In genomic region chr12:122499991-122500684, GRCh38 we compare ENCODE assay signal across 1 cellular context.
TF ChIP-seq lines count a peak whose summit lies in the region.

No MANE protein-coding gene starts in this region.

TF ChIP-seq in K562, 482 proteins besides CTCF, POLR2A, EP300 and RAD21 (continued from another document):
- peak; percentile 49 for TF ChIP-seq USF1 (CRISPR knock-in tag; IDR thresholded peaks at IDR 0.05)
- peak; percentile 95 for TF ChIP-seq ZNF511 (CRISPR knock-in tag; IDR thresholded peaks at IDR 0.05)
- peak; percentile 11; the same call in 1 of the 2 replicates for TF ChIP-seq NCOA1 (IDR thresholded peaks at IDR 0.05; ENCODE audit: low read depth)
- 0 out of 2 replicates have a peak, but pooled peaks have one; percentile 18 for TF ChIP-seq ETV1 (tag; conservative IDR thresholded peaks at IDR 0.05; ENCODE audit: low read depth)
- no peak for TF ChIP-seq SRSF1 (IDR thresholded peaks at IDR 0.05; ENCODE audit: low read depth, low read length)
- peak; percentile 11 for TF ChIP-seq CHD1 (IDR thresholded peaks at IDR 0.05; ENCODE audit: low read length)
- no peak for TF ChIP-seq ID3 (CRISPR knock-in tag; IDR thresholded peaks at IDR 0.05)
- TF ChIP-seq ID3 (tag; IDR thresholded peaks at IDR 0.05): 0 out of 2 replicates have a peak, but pooled peaks have one; percentile 39
- no peak for TF ChIP-seq MTA1 (IDR thresholded peaks at IDR 0.05; ENCODE audit: borderline replicate concordance)
- TF ChIP-seq IRF9 (tag; IDR thresholded peaks at IDR 0.05): 0 out of 2 replicates have a peak, but pooled peaks have one; percentile 50
- TF ChIP-seq FOXK2 (conservative IDR thresholded peaks at IDR 0.05 in 1 of 2, IDR thresholded peaks at IDR 0.05 in 1 of 2; ENCODE audit: low read depth in 2 of 2): peak; percentile 42 to 46; a peak in 2 of 4 replicates
- TF ChIP-seq SAP30 (IDR thresholded peaks at IDR 0.05; ENCODE audit: borderline replicate concordance, insufficient read depth, low read depth, low read length, poor library complexity, severe bottlenecking): peak; percentile 8
- TF ChIP-seq C11orf30 (IDR thresholded peaks at IDR 0.05; ENCODE audit: low read depth): peak; percentile 33; the same call in 1 of the 2 replicates
- TF ChIP-seq SRSF9 (IDR thresholded peaks at IDR 0.05; ENCODE audit: borderline replicate concordance, low read depth, low read length): no peak
- no peak for TF ChIP-seq ATF1 (CRISPR knock-in tag; IDR thresholded peaks at IDR 0.05)
- TF ChIP-seq ATF1 (tag; IDR thresholded peaks at IDR 0.05): peak; percentile 48
- TF ChIP-seq, protein P1, sequence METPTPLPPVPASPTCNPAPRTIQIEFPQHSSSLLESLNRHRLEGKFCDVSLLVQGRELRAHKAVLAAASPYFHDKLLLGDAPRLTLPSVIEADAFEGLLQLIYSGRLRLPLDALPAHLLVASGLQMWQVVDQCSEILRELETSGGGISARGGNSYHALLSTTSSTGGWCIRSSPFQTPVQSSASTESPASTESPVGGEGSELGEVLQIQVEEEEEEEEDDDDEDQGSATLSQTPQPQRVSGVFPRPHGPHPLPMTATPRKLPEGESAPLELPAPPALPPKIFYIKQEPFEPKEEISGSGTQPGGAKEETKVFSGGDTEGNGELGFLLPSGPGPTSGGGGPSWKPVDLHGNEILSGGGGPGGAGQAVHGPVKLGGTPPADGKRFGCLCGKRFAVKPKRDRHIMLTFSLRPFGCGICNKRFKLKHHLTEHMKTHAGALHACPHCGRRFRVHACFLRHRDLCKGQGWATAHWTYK (CRISPR knock-in tag; IDR thresholded peaks at IDR 0.05): peak; percentile 31; the same call in 1 of the 2 replicates
- TF ChIP-seq TAF1 (IDR thresholded peaks at IDR 0.05; ENCODE audit: control insufficient read depth, extremely low read depth, insufficient read depth, low read length, severe bottlenecking): peak; percentile 29
- peak; percentile 45 for TF ChIP-seq TBP (optimal IDR thresholded peaks at IDR 0.05; ENCODE audit: low read depth, low read length)
- peak; percentile 55 for TF ChIP-seq PRPF4 (IDR thresholded peaks at IDR 0.05; ENCODE audit: insufficient read depth, low read depth, low read length, poor library complexity, severe bottlenecking)
- peak; percentile 63 for TF ChIP-seq MYC (IDR thresholded peaks at IDR 0.05; ENCODE audit: low read depth, low read length)
- TF ChIP-seq MYC (CRISPR knock-in tag; IDR thresholded peaks at IDR 0.05; ENCODE audit: borderline replicate concordance, low read depth): no peak
- TF ChIP-seq HCFC1 (IDR thresholded peaks at IDR 0.05; ENCODE audit: low read depth, low read length): no peak
- TF ChIP-seq, protein P2, sequence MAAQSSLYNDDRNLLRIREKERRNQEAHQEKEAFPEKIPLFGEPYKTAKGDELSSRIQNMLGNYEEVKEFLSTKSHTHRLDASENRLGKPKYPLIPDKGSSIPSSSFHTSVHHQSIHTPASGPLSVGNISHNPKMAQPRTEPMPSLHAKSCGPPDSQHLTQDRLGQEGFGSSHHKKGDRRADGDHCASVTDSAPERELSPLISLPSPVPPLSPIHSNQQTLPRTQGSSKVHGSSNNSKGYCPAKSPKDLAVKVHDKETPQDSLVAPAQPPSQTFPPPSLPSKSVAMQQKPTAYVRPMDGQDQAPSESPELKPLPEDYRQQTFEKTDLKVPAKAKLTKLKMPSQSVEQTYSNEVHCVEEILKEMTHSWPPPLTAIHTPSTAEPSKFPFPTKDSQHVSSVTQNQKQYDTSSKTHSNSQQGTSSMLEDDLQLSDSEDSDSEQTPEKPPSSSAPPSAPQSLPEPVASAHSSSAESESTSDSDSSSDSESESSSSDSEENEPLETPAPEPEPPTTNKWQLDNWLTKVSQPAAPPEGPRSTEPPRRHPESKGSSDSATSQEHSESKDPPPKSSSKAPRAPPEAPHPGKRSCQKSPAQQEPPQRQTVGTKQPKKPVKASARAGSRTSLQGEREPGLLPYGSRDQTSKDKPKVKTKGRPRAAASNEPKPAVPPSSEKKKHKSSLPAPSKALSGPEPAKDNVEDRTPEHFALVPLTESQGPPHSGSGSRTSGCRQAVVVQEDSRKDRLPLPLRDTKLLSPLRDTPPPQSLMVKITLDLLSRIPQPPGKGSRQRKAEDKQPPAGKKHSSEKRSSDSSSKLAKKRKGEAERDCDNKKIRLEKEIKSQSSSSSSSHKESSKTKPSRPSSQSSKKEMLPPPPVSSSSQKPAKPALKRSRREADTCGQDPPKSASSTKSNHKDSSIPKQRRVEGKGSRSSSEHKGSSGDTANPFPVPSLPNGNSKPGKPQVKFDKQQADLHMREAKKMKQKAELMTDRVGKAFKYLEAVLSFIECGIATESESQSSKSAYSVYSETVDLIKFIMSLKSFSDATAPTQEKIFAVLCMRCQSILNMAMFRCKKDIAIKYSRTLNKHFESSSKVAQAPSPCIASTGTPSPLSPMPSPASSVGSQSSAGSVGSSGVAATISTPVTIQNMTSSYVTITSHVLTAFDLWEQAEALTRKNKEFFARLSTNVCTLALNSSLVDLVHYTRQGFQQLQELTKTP (IDR thresholded peaks at IDR 0.05; ENCODE audit: low read depth in 1 of 2, partially characterized antibody in 2 of 2): peak in 1 of 2 experiments; percentile 44
- TF ChIP-seq RBM22 (IDR thresholded peaks at IDR 0.05; ENCODE audit: low read depth, low read length, poor library complexity, severe bottlenecking): peak; percentile 44
- TF ChIP-seq E2F3 (CRISPR knock-in tag; IDR thresholded peaks at IDR 0.05): no peak
- no peak for TF ChIP-seq ETV6 (IDR thresholded peaks at IDR 0.05; ENCODE audit: borderline replicate concordance in 1 of 2, low read depth in 2 of 2, low read length in 1 of 2)
- TF ChIP-seq ETV6 (CRISPR knock-in tag; IDR thresholded peaks at IDR 0.05; ENCODE audit: borderline replicate concordance): peak; percentile 59; the same call in 1 of the 2 replicates
- no peak for TF ChIP-seq HLTF (IDR thresholded peaks at IDR 0.05)
- no peak for TF ChIP-seq ZNF436 (CRISPR knock-in tag; IDR thresholded peaks at IDR 0.05)
- TF ChIP-seq, protein P3, sequence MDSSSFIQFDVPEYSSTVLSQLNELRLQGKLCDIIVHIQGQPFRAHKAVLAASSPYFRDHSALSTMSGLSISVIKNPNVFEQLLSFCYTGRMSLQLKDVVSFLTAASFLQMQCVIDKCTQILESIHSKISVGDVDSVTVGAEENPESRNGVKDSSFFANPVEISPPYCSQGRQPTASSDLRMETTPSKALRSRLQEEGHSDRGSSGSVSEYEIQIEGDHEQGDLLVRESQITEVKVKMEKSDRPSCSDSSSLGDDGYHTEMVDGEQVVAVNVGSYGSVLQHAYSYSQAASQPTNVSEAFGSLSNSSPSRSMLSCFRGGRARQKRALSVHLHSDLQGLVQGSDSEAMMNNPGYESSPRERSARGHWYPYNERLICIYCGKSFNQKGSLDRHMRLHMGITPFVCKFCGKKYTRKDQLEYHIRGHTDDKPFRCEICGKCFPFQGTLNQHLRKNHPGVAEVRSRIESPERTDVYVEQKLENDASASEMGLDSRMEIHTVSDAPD (CRISPR knock-in tag; IDR thresholded peaks at IDR 0.05): no peak
- TF ChIP-seq HDAC3 (IDR thresholded peaks at IDR 0.05; ENCODE audit: borderline replicate concordance, partially characterized antibody): peak; percentile 10
- no peak for TF ChIP-seq MTA2 (IDR thresholded peaks at IDR 0.05; ENCODE audit: low read depth)
- peak; percentile 41 for TF ChIP-seq BRD9 (IDR thresholded peaks at IDR 0.05; ENCODE audit: low read depth, partially characterized antibody)
- TF ChIP-seq CREM (IDR thresholded peaks at IDR 0.05; ENCODE audit: low read depth): peak; percentile 79
- TF ChIP-seq STAG1 (CRISPR knock-in tag; IDR thresholded peaks at IDR 0.05; ENCODE audit: borderline replicate concordance): 0 out of 2 replicates have a peak, but pooled peaks have one; percentile 39
- no peak for TF ChIP-seq ZNF766 (CRISPR knock-in tag; conservative IDR thresholded peaks at IDR 0.05)
- TF ChIP-seq NCOR1 (IDR thresholded peaks at IDR 0.05): peak; percentile 28; the same call in 1 of the 2 replicates
- TF ChIP-seq MEIS2 (IDR thresholded peaks at IDR 0.05; ENCODE audit: partially characterized antibody): peak; percentile 18
- TF ChIP-seq ERF (CRISPR knock-in tag; IDR thresholded peaks at IDR 0.05): 0 out of 2 replicates have a peak, but pooled peaks have one; percentile 21
- TF ChIP-seq, protein P4, sequence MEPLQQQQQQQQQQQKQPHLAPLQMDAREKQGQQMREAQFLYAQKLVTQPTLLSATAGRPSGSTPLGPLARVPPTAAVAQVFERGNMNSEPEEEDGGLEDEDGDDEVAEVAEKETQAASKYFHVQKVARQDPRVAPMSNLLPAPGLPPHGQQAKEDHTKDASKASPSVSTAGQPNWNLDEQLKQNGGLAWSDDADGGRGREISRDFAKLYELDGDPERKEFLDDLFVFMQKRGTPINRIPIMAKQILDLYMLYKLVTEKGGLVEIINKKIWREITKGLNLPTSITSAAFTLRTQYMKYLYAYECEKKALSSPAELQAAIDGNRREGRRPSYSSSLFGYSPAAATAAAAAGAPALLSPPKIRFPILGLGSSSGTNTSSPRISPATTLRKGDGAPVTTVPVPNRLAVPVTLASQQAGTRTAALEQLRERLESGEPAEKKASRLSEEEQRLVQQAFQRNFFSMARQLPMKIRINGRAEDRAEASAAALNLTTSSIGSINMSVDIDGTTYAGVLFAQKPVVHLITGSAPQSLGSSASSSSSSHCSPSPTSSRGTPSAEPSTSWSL (CRISPR knock-in tag; IDR thresholded peaks at IDR 0.05; ENCODE audit: borderline replicate concordance): 0 out of 2 replicates have a peak, but pooled peaks have one; percentile 46
- 0 out of 4 replicates have a peak, but pooled peaks of 1 of the 2 experiments have one; percentile 25 for TF ChIP-seq TBL1XR1 (IDR thresholded peaks at IDR 0.05; ENCODE audit: low read length in 2 of 2)
- peak; percentile 84 for TF ChIP-seq EP400 (IDR thresholded peaks at IDR 0.05)
- TF ChIP-seq SRSF3 (IDR thresholded peaks at IDR 0.05; ENCODE audit: insufficient read depth, low read length): peak; percentile 91; the same call in 1 of the 2 replicates
- no peak for TF ChIP-seq OTX1 (CRISPR knock-in tag; IDR thresholded peaks at IDR 0.05)
- TF ChIP-seq ATF7 (IDR thresholded peaks at IDR 0.05): peak; percentile 57; the same call in 1 of the 2 replicates
- TF ChIP-seq HDAC1 (IDR thresholded peaks at IDR 0.05): peak in 1 of 2 experiments; percentile 39; a peak in 1 of 4 replicates
- no peak; the same call in 1 of the 2 replicates for TF ChIP-seq MYBL2 (IDR thresholded peaks at IDR 0.05; ENCODE audit: low read depth)
- TF ChIP-seq MYBL2 (CRISPR knock-in tag; IDR thresholded peaks at IDR 0.05; ENCODE audit: borderline replicate concordance): no peak
- TF ChIP-seq PHF20 (IDR thresholded peaks at IDR 0.05; ENCODE audit: partially characterized antibody): peak; percentile 31
- TF ChIP-seq, protein P5, sequence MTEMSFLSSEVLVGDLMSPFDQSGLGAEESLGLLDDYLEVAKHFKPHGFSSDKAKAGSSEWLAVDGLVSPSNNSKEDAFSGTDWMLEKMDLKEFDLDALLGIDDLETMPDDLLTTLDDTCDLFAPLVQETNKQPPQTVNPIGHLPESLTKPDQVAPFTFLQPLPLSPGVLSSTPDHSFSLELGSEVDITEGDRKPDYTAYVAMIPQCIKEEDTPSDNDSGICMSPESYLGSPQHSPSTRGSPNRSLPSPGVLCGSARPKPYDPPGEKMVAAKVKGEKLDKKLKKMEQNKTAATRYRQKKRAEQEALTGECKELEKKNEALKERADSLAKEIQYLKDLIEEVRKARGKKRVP (CRISPR knock-in tag; IDR thresholded peaks at IDR 0.05): peak; percentile 71; the same call in 1 of the 2 replicates
- TF ChIP-seq BCL6 (CRISPR knock-in tag; IDR thresholded peaks at IDR 0.05): no peak
